ENCODE assay signal across 9 cellular contexts in the genomic region with DNA sequence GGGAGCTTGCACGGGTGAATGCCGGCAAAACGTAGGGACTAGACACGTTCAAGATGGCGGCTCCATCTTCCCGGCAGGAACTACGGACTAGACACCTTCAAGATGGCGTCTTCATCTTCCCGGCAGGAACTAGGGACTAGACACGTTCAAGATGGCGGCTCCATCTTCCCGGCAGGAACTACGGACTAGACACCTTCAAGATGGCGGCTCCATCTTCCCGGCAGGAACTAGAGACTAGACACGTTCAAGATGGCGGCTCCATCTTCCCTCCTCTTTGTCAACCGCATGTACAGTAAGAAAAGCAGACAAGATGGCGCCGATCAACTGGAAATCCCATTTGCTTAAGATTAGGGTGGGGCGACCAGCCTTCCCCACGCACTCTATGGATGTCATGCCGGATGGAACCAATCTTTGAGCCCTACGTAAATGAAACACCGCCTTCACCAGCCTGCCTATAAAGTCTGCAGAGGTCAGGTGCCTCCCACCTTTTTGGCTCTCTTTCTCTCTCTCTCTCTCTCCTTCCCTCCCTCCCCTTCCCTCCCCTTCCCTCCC.
DNase-seq lines count a peak whose midpoint lies in the region; ATAC-seq, FAIRE-seq and TF ChIP-seq lines count a peak whose summit lies in the region.
"Had no signal": no experiment of that assay in that cellular context is flagged by ENCODE, and none has a peak within 500 bp of the region (broad histone marks: within the 10 kb centered on the region; RNA-seq: fewer than 3 reads in every experiment).

No MANE protein-coding gene starts in this region.

- H2AFZ ChIP-seq in GM23248 = no peak overlapping the region

- H3K27ac ChIP-seq in Peyer's patch (no peak overlapping the region), angular gyrus (ENCODE audit: low read depth, low read length) (peak overlapping the region; percentile 91), spleen (peak overlapping the region in 4 of 8 donors; percentile 47 to 73 (median 64)), GM23248 (no peak overlapping the region)
- H3K27ac ChIP-seq: foreskin keratinocyte had no signal

- no peaks in the 10 kb centered on the region for H4K20me1 ChIP-seq in GM23248 (ENCODE audit: insufficient read depth)

- peak; percentile 80 for FAIRE-seq in GM18507 (lab: Jason Lieb, UNC)

- no peaks in the 10 kb centered on the region for H3K9me2 ChIP-seq in GM23248 (ENCODE audit: insufficient read depth)

- no peak overlapping the region for H3K4me2 ChIP-seq in GM23248 (ENCODE audit: unreplicated experiment)

- H3K27me3 ChIP-seq in Peyer's patch (no peaks in the 10 kb centered on the region), spleen (replicated peaks in 1 of 7) (no peaks in the 10 kb centered on the region), GM23248 (replicated peaks; ENCODE audit: insufficient read depth) (no peaks in the 10 kb centered on the region), H7 (ENCODE audit: control insufficient read depth, insufficient read depth, low read length) (no peaks in the 10 kb centered on the region)
- H3K27me3 ChIP-seq: foreskin keratinocyte had no signal

- DNase-seq in GM18507 (ENCODE audit: extremely low spot score, insufficient read length, low read depth) (no peak), Peyer's patch (peak in 2 of 3 donors; percentile 87 to 91), hippocampal formation (lab: John Stamatoyannopoulos, UW) (peak; percentile 62 to 73), spleen (peak; percentile 92), GM23248 (no peak), H7 (no peak)

- H3K9me3 ChIP-seq in Peyer's patch = peaks cover 0 to 7% (median 0%) of the 10 kb centered on the region in 4 donors
- peaks cover 0 to 59% (median 33%) of the 10 kb centered on the region in 8 donors for H3K9me3 ChIP-seq in spleen
- H3K9me3 ChIP-seq in GM23248 (ENCODE audit: low read depth) = no peaks in the 10 kb centered on the region

- 22 to 89% (median 72%) methylated on average over 24 to 25 of the region's 25 CpGs for WGBS in spleen, 5 donors
- WGBS in GM23248 (ENCODE audit: low coverage in 1 of 2, low lambda C conversion rate in 2 of 2, missing lambda C conversion rate in 2 of 2), 2 experiments = 30 to 32% methylated on average over 23 to 24 of the region's 25 CpGs

- in situ Hi-C loops in GM23248 (cut with MboI) = no loop called here

- H3K79me2 ChIP-seq in GM23248 (ENCODE audit: insufficient read depth) = no peaks in the 10 kb centered on the region

- H3K4me1 ChIP-seq in Peyer's patch (no peaks in the 10 kb centered on the region), spleen (peaks cover 0 to 5% (median 0%) of the 10 kb centered on the region in 6 donors), GM23248 (ENCODE audit: insufficient read depth) (no peaks in the 10 kb centered on the region)
- H3K4me1 ChIP-seq: foreskin keratinocyte had no signal

- no peak for TF ChIP-seq POLR2A in Peyer's patch (IDR thresholded peaks at IDR 0.05)
- TF ChIP-seq POLR2A in spleen (IDR thresholded peaks at IDR 0.05) = no peak

- TF ChIP-seq CTCF in Peyer's patch (IDR thresholded peaks at IDR 0.05) (no peak), spleen (IDR thresholded peaks at IDR 0.05 in 8 of 11, conservative IDR thresholded peaks at IDR 0.05 in 3 of 11) (no peak)

- ATAC-seq in HG02943 (IDR thresholded peaks at IDR 0.05; ENCODE audit: low read depth, unreplicated experiment) = peak; percentile 98
- ATAC-seq: foreskin keratinocyte had no signal

- intact Hi-C loops in spleen (cut with DNase I; ENCODE audit: low total_unique reads) = no loop called here

- H3K4me3 ChIP-seq in Peyer's patch (peak overlapping the region in 2 of 4 donors; percentile 35 to 38), spleen (peak overlapping the region in 6 of 8 donors; percentile 7 to 71 (median 31)), GM23248 (no peak overlapping the region), H7 (ENCODE audit: insufficient read depth, low read depth, low read length) (no peak overlapping the region; the same call in 1 of the 2 replicates)

- H3F3A ChIP-seq in GM23248 (ENCODE audit: insufficient read depth) = no peaks in the 10 kb centered on the region

- H3K9ac ChIP-seq in GM23248 = no peak overlapping the region

- H3K36me3 ChIP-seq in Peyer's patch (no peaks in the 10 kb centered on the region), spleen (peaks cover 0 to 13% (median 0%) of the 10 kb centered on the region in 6 donors), GM23248 (ENCODE audit: low read depth) (no peaks in the 10 kb centered on the region), H7 (replicated peaks; ENCODE audit: control insufficient read depth, insufficient read depth, low read length) (no peaks in the 10 kb centered on the region)

Comparison
In these comparisons a context has a peak if more than half of its experiments do, and no peak if none do; other contexts are left out.
1. DNase-seq: peak in Peyer's patch (2 of 3), hippocampal formation (2 of 2) and spleen (single experiment); none in GM18507 (single experiment), GM23248 (single experiment) and H7 (single experiment).
2. H3K4me3 ChIP-seq: peak in spleen (6 of 8); none in GM23248 (single experiment) and H7 (single experiment).